Comparison of ENCODE assay signal across 16 cellular contexts in genomic region chr17:20228410-20228809, GRCh38.
"Had no signal": no experiment of that assay in that cellular context is flagged by ENCODE, and none has a peak within 500 bp of the region (broad histone marks: within the 10 kb centered on the region; RNA-seq: fewer than 3 reads in every experiment).

No MANE protein-coding gene starts in this region.

- H3K27me3 Mint-ChIP-seq: central memory CD8-positive, alpha-beta T cell; dendritic cell treated with granulocyte-macrophage colony-stimulating factor and Interleukin-4, amounts not matched to agents 40 ng/mL and 50 ng/mL, for 4 days; naive B cell; type B pancreatic cell had no signal

- H3K4me3 ChIP-seq: hepatocyte had no signal

- H3K27me3 ChIP-seq: hepatocyte had no signal

- H3K4me3 Mint-ChIP-seq: activated CD8-positive, alpha-beta T cell treated with anti-CD3 and anti-CD28 coated beads, Interleukin-2, amount 10 ng/mL, durations not matched to agents 7 days and 5 days; central memory CD8-positive, alpha-beta T cell; dendritic cell treated with granulocyte-macrophage colony-stimulating factor and Interleukin-4, amounts not matched to agents 40 ng/mL and 50 ng/mL, for 4 days; endodermal cell; mesothelial cell of epicardium; naive B cell; stimulated activated effector memory CD8-positive, alpha-beta T cell treated with anti-CD3 and anti-CD28 coated beads, Interleukin-12 subunit alpha, Interleukin-12 subunit beta, amount 100 ng/mL, for 72 hours; type B pancreatic cell had no signal

- H3K36me3 Mint-ChIP-seq: stimulated activated effector memory CD8-positive, alpha-beta T cell treated with anti-CD3 and anti-CD28 coated beads, Interleukin-12 subunit alpha, Interleukin-12 subunit beta, amount 100 ng/mL, for 72 hours had no signal

- H3K27ac Mint-ChIP-seq: activated CD8-positive, alpha-beta T cell treated with anti-CD3 and anti-CD28 coated beads, Interleukin-2, amount 10 ng/mL, durations not matched to agents 7 days and 5 days; dendritic cell treated with granulocyte-macrophage colony-stimulating factor and Interleukin-4, amounts not matched to agents 40 ng/mL and 50 ng/mL, for 4 days; endodermal cell; mesothelial cell of epicardium; stimulated activated effector memory CD8-positive, alpha-beta T cell treated with anti-CD3 and anti-CD28 coated beads, Interleukin-12 subunit alpha, Interleukin-12 subunit beta, amount 100 ng/mL, for 72 hours; type B pancreatic cell had no signal

- H3K4me1 Mint-ChIP-seq: central memory CD8-positive, alpha-beta T cell; naive B cell had no signal

- ATAC-seq: activated CD8-positive, alpha-beta T cell treated with anti-CD3 and anti-CD28 coated beads, Interleukin-2, amount 10 ng/mL, durations not matched to agents 7 days and 5 days; right cardiac atrium had no signal

- DNase-seq: activated CD4-positive, alpha-beta T cell treated with anti-CD3 and anti-CD28 coated beads for 48 hours; activated CD8-positive, alpha-beta memory T cell treated with anti-CD3 and anti-CD28 coated beads, Interleukin-2, amount 50 U/mL, for 48 hours; activated CD8-positive, alpha-beta T cell treated with anti-CD3 and anti-CD28 coated beads, Interleukin-2, amount 10 ng/mL, durations not matched to agents 7 days and 5 days; activated naive CD4-positive, alpha-beta T cell; endodermal cell; kidney glomerular epithelial cell; naive B cell; posterior cingulate gyrus; right cardiac atrium had no signal

- H3K79me2 ChIP-seq: hepatocyte had no signal

- H3K4me2 ChIP-seq: hepatocyte had no signal

- H2AFZ ChIP-seq: hepatocyte had no signal

- H3K27ac ChIP-seq: hepatocyte, WERI-Rb-1 had no signal

- H3K9me3 Mint-ChIP-seq: central memory CD8-positive, alpha-beta T cell; dendritic cell treated with granulocyte-macrophage colony-stimulating factor and Interleukin-4, amounts not matched to agents 40 ng/mL and 50 ng/mL, for 4 days; endodermal cell; mesothelial cell of epicardium; naive B cell; stimulated activated effector memory CD8-positive, alpha-beta T cell treated with anti-CD3 and anti-CD28 coated beads, Interleukin-12 subunit alpha, Interleukin-12 subunit beta, amount 100 ng/mL, for 72 hours had no signal
